Comparison of ENCODE assay signal across 1 cellular context in genomic region chr16:89038811-89039735, GRCh38.
TF ChIP-seq lines count a peak whose summit lies in the region.

No MANE protein-coding gene starts in this region.

TF ChIP-seq in K562, 482 proteins besides CTCF, POLR2A, EP300 and RAD21 (continued from another document):
- TF ChIP-seq ZBTB26 (CRISPR knock-in tag; IDR thresholded peaks at IDR 0.05) = no peak
- no peak for TF ChIP-seq NEUROD1 (IDR thresholded peaks at IDR 0.05; ENCODE audit: borderline replicate concordance, low read depth, low read length, partially characterized antibody)
- TF ChIP-seq TEAD2 (tag; IDR thresholded peaks at IDR 0.05) = no peak
- TF ChIP-seq ARID2 (IDR thresholded peaks at IDR 0.05) = no peak
- TF ChIP-seq ETV1 (tag; conservative IDR thresholded peaks at IDR 0.05; ENCODE audit: low read depth) = no peak
- TF ChIP-seq DPF2 (IDR thresholded peaks at IDR 0.05) = no peak
- no peak for TF ChIP-seq GTF2E2 (tag; IDR thresholded peaks at IDR 0.05)
- no peak for TF ChIP-seq ZNF584 (CRISPR knock-in tag; IDR thresholded peaks at IDR 0.05; ENCODE audit: low read depth)
- no peak for TF ChIP-seq NFYB (IDR thresholded peaks at IDR 0.05; ENCODE audit: extremely low read depth, insufficient read length)
- TF ChIP-seq FOS (IDR thresholded peaks at IDR 0.05; ENCODE audit: extremely low read depth, insufficient read length) = no peak
- no peak for TF ChIP-seq TFAM (CRISPR knock-in tag; conservative IDR thresholded peaks at IDR 0.05)
- TF ChIP-seq CHD2 (IDR thresholded peaks at IDR 0.05; ENCODE audit: low read depth, low read length) = no peak
- TF ChIP-seq SLC30A9 (CRISPR knock-in tag; IDR thresholded peaks at IDR 0.05) = no peak
- no peak for TF ChIP-seq ZNF449 (CRISPR knock-in tag; IDR thresholded peaks at IDR 0.05)
- no peak for TF ChIP-seq FOXP1 (CRISPR knock-in tag; IDR thresholded peaks at IDR 0.05)
- TF ChIP-seq ZNF668 (CRISPR knock-in tag; IDR thresholded peaks at IDR 0.05) = no peak
